1 cellular context compared by ENCODE assay signal in genomic region chr16:2224183-2224486, GRCh38.
TF ChIP-seq lines count a peak whose summit lies in the region.

No MANE protein-coding gene starts in this region.

TF ChIP-seq in GM23338, 12 proteins besides CTCF, POLR2A, EP300 and RAD21 (continued from another document):
- TF ChIP-seq ZNF462 (CRISPR knock-in tag; IDR thresholded peaks at IDR 0.05) = no peak
- no peak for TF ChIP-seq EZH2 (IDR thresholded peaks at IDR 0.05; ENCODE audit: low read depth, unreplicated experiment)
- no peak for TF ChIP-seq STAT1 (IDR thresholded peaks at IDR 0.05; ENCODE audit: unreplicated experiment)
- no peak for TF ChIP-seq JUNB (IDR thresholded peaks at IDR 0.05; ENCODE audit: unreplicated experiment)
- no peak for TF ChIP-seq REST (IDR thresholded peaks at IDR 0.05; ENCODE audit: unreplicated experiment)
- TF ChIP-seq POLR2AphosphoS5 (IDR thresholded peaks at IDR 0.05; ENCODE audit: low read depth) = no peak
- TF ChIP-seq EZH2phosphoT487 (IDR thresholded peaks at IDR 0.05; ENCODE audit: unreplicated experiment) = no peak
- TF ChIP-seq NANOG (IDR thresholded peaks at IDR 0.05; ENCODE audit: borderline replicate concordance) = no peak
- TF ChIP-seq ZNF114 (CRISPR knock-in tag; IDR thresholded peaks at IDR 0.05) = no peak
